Comparison of ENCODE assay signal across 2 cellular contexts in the genomic region with DNA sequence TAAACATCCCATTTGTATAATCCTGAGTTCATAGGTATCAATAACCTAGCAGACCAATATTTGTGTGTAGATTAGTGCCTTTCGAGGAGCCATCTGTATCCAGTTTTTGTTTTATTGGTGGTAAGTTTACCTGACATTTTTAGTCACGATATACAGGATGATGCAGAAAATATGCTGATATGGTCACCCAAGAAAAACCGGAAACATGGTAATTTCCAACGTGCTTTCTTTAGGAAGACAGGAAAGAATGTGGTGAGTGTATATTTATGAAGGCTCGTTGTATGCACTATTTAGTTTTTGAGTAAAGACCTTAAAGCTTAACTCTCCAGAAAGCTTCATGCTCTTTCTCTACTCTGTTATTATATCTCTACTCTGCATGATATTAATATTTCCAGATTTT.
TF ChIP-seq lines count a peak whose summit lies in the region.

No MANE protein-coding gene starts in this region.

TF ChIP-seq in IMR-90, 13 proteins besides CTCF, POLR2A, EP300 and RAD21:
- TF ChIP-seq CHD1 (IDR thresholded peaks at IDR 0.05; ENCODE audit: low read depth, low read length), result no peak
- no peak for TF ChIP-seq FOS (IDR thresholded peaks at IDR 0.05; ENCODE audit: low read depth, low read length)
- no peak for TF ChIP-seq SMC3 (IDR thresholded peaks at IDR 0.05; ENCODE audit: low read depth, low read length)
- no peak for TF ChIP-seq BHLHE40 (IDR thresholded peaks at IDR 0.05; ENCODE audit: low read depth, low read length)
- TF ChIP-seq MAZ (IDR thresholded peaks at IDR 0.05; ENCODE audit: borderline replicate concordance, low read depth, low read length), result no peak
- no peak for TF ChIP-seq ELK1 (IDR thresholded peaks at IDR 0.05; ENCODE audit: borderline replicate concordance, low read depth, low read length)
- TF ChIP-seq RCOR1 (IDR thresholded peaks at IDR 0.05; ENCODE audit: insufficient replicate concordance, low read length), result no peak

TF ChIP-seq in endothelial cell of umbilical vein, 7 proteins besides CTCF, POLR2A, EP300 and RAD21:
- TF ChIP-seq JUN (IDR thresholded peaks at IDR 0.05; ENCODE audit: borderline replicate concordance, insufficient read depth, insufficient read length, low read depth) (peak; percentile 11), GATA2 (IDR thresholded peaks at IDR 0.05; ENCODE audit: insufficient read depth, insufficient read length, low read depth, low read length) (peak; percentile 17), EZH2 (IDR thresholded peaks at IDR 0.05; ENCODE audit: borderline replicate concordance, low read depth, low read length, severe bottlenecking) (no peak), POLR2AphosphoS5 (IDR thresholded peaks at IDR 0.05; ENCODE audit: insufficient read depth, low read depth, low read length) (no peak), FOS (IDR thresholded peaks at IDR 0.05; ENCODE audit: borderline replicate concordance, insufficient read depth, low read length) (peak; percentile 45), MYC (IDR thresholded peaks at IDR 0.05; ENCODE audit: low read depth, low read length) (no peak), MAX (IDR thresholded peaks at IDR 0.05; ENCODE audit: insufficient read depth, insufficient read length) (no peak)
